ENCODE assay signal across 1 cellular context in the genomic region with DNA sequence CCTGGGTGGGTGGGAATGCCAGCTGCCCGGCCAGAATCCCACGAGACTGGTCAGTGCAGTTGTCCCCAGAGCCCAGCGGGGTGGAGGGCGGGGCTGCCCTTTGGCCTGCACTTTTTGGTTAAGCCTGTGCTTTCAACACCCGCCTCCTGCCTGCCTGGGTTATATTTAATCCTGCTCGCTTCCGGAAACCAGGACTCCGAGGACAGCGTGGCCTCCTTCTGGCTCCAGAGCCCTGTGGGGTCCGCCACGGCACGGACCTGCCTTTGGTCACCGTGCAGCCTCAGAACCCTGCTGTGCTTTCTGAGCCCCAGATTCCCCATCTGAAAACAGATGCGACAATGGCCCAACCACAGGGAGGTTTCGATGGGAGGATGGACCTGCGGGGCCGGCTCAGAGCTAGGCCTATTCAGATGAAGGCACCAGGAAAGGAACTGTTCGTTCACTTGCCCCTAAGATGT.
TF ChIP-seq lines count a peak whose summit lies in the region.

No MANE protein-coding gene starts in this region.

TF ChIP-seq in HepG2, 621 proteins besides CTCF, POLR2A, EP300 and RAD21 (continued from another document and continues in another):
- TF ChIP-seq, protein P1, sequence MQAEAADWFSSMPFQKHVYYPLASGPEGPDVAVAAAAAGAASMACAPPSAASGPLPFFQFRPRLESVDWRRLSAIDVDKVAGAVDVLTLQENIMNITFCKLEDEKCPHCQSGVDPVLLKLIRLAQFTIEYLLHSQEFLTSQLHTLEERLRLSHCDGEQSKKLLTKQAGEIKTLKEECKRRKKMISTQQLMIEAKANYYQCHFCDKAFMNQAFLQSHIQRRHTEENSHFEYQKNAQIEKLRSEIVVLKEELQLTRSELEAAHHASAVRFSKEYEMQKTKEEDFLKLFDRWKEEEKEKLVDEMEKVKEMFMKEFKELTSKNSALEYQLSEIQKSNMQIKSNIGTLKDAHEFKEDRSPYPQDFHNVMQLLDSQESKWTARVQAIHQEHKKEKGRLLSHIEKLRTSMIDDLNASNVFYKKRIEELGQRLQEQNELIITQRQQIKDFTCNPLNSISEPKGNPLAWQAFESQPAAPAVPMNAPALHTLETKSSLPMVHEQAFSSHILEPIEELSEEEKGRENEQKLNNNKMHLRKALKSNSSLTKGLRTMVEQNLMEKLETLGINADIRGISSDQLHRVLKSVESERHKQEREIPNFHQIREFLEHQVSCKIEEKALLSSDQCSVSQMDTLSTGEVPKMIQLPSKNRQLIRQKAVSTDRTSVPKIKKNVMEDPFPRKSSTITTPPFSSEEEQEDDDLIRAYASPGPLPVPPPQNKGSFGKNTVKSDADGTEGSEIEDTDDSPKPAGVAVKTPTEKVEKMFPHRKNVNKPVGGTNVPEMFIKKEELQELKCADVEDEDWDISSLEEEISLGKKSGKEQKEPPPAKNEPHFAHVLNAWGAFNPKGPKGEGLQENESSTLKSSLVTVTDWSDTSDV (CRISPR knock-in tag; IDR thresholded peaks at IDR 0.05) = peak; percentile 50; the same call in 1 of the 2 replicates
- peak; percentile 90 for TF ChIP-seq ELF1 (CRISPR knock-in tag; IDR thresholded peaks at IDR 0.05)
- TF ChIP-seq, protein P2, sequence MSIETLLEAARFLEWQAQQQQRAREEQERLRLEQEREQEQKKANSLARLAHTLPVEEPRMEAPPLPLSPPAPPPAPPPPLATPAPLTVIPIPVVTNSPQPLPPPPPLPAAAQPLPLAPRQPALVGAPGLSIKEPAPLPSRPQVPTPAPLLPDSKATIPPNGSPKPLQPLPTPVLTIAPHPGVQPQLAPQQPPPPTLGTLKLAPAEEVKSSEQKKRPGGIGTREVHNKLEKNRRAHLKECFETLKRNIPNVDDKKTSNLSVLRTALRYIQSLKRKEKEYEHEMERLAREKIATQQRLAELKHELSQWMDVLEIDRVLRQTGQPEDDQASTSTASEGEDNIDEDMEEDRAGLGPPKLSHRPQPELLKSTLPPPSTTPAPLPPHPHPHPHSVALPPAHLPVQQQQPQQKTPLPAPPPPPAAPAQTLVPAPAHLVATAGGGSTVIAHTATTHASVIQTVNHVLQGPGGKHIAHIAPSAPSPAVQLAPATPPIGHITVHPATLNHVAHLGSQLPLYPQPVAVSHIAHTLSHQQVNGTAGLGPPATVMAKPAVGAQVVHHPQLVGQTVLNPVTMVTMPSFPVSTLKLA (IDR thresholded peaks at IDR 0.05) = no peak
- TF ChIP-seq ZNF605 (CRISPR knock-in tag; IDR thresholded peaks at IDR 0.05) = 0 out of 2 replicates have a peak, but pooled peaks have one; percentile 38
- TF ChIP-seq NR2F6 (IDR thresholded peaks at IDR 0.05) = peak; percentile 83
- TF ChIP-seq NR2F6 (CRISPR knock-in tag; IDR thresholded peaks at IDR 0.05) = peak; percentile 89
- TF ChIP-seq ZNF615 (CRISPR knock-in tag; IDR thresholded peaks at IDR 0.05; ENCODE audit: borderline replicate concordance) = no peak
- no peak for TF ChIP-seq ATRX (CRISPR knock-in tag; IDR thresholded peaks at IDR 0.05; ENCODE audit: borderline replicate concordance)
- TF ChIP-seq KDM2A (CRISPR knock-in tag; IDR thresholded peaks at IDR 0.05; ENCODE audit: borderline replicate concordance, low read depth) = peak; percentile 64; the same call in 1 of the 2 replicates
- TF ChIP-seq MED1 (CRISPR knock-in tag; IDR thresholded peaks at IDR 0.05) = peak; percentile 93
- TF ChIP-seq POLR2G (IDR thresholded peaks at IDR 0.05; ENCODE audit: low read depth, low read length) = peak; percentile 99
- TF ChIP-seq ZNF260 (CRISPR knock-in tag; IDR thresholded peaks at IDR 0.05; ENCODE audit: borderline replicate concordance, low read depth) = no peak
- TF ChIP-seq, protein P3, sequence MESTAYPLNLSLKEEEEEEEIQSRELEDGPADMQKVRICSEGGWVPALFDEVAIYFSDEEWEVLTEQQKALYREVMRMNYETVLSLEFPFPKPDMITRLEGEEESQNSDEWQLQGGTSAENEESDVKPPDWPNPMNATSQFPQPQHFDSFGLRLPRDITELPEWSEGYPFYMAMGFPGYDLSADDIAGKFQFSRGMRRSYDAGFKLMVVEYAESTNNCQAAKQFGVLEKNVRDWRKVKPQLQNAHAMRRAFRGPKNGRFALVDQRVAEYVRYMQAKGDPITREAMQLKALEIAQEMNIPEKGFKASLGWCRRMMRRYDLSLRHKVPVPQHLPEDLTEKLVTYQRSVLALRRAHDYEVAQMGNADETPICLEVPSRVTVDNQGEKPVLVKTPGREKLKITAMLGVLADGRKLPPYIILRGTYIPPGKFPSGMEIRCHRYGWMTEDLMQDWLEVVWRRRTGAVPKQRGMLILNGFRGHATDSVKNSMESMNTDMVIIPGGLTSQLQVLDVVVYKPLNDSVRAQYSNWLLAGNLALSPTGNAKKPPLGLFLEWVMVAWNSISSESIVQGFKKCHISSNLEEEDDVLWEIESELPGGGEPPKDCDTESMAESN (CRISPR knock-in tag; conservative IDR thresholded peaks at IDR 0.05) = no peak
- TF ChIP-seq, protein P4, sequence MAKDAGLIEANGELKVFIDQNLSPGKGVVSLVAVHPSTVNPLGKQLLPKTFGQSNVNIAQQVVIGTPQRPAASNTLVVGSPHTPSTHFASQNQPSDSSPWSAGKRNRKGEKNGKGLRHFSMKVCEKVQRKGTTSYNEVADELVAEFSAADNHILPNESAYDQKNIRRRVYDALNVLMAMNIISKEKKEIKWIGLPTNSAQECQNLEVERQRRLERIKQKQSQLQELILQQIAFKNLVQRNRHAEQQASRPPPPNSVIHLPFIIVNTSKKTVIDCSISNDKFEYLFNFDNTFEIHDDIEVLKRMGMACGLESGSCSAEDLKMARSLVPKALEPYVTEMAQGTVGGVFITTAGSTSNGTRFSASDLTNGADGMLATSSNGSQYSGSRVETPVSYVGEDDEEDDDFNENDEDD (CRISPR knock-in tag; IDR thresholded peaks at IDR 0.05; ENCODE audit: borderline replicate concordance) = peak; percentile 57; the same call in 1 of the 2 replicates
- peak; percentile 83 for TF ChIP-seq PHF8 (CRISPR knock-in tag; IDR thresholded peaks at IDR 0.05)
- TF ChIP-seq ZBTB7B (CRISPR knock-in tag; IDR thresholded peaks at IDR 0.05) = peak; percentile 78; the same call in 1 of the 2 replicates
- TF ChIP-seq NFKB2 (CRISPR knock-in tag; IDR thresholded peaks at IDR 0.05; ENCODE audit: borderline replicate concordance) = 0 out of 2 replicates have a peak, but pooled peaks have one; percentile 71
- no peak for TF ChIP-seq EZH2 (conservative IDR thresholded peaks at IDR 0.05; ENCODE audit: low read depth, low read length)
- 0 out of 2 replicates have a peak, but pooled peaks have one; percentile 21 for TF ChIP-seq KDM3A (CRISPR knock-in tag; IDR thresholded peaks at IDR 0.05; ENCODE audit: low read depth)
- TF ChIP-seq YEATS2 (CRISPR knock-in tag; IDR thresholded peaks at IDR 0.05; ENCODE audit: borderline replicate concordance) = no peak
- no peak for TF ChIP-seq PAF1 (CRISPR knock-in tag; IDR thresholded peaks at IDR 0.05)
- TF ChIP-seq FOXK2 (IDR thresholded peaks at IDR 0.05) = no peak
- TF ChIP-seq RBFOX2 (IDR thresholded peaks at IDR 0.05; ENCODE audit: low read depth, low read length) = peak; percentile 84
- TF ChIP-seq, protein P5, sequence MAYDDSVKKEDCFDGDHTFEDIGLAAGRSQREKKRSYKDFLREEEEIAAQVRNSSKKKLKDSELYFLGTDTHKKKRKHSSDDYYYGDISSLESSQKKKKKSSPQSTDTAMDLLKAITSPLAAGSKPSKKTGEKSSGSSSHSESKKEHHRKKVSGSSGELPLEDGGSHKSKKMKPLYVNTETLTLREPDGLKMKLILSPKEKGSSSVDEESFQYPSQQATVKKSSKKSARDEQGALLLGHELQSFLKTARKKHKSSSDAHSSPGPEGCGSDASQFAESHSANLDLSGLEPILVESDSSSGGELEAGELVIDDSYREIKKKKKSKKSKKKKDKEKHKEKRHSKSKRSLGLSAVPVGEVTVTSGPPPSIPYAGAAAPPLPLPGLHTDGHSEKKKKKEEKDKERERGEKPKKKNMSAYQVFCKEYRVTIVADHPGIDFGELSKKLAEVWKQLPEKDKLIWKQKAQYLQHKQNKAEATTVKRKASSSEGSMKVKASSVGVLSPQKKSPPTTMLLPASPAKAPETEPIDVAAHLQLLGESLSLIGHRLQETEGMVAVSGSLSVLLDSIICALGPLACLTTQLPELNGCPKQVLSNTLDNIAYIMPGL (CRISPR knock-in tag; IDR thresholded peaks at IDR 0.05; ENCODE audit: borderline replicate concordance in 1 of 2, low read depth in 1 of 2) = peak; percentile 56 to 67; a peak in 2 of 4 replicates
- TF ChIP-seq ZNF496 (CRISPR knock-in tag; IDR thresholded peaks at IDR 0.05; ENCODE audit: insufficient replicate concordance) = no peak
- TF ChIP-seq ZNF530 (CRISPR knock-in tag; IDR thresholded peaks at IDR 0.05; ENCODE audit: low read depth) = no peak
- peak; percentile 26; the same call in 1 of the 2 replicates for TF ChIP-seq BHLHE40 (IDR thresholded peaks at IDR 0.05; ENCODE audit: low read length)
- 0 out of 2 replicates have a peak, but pooled peaks have one; percentile 27 for TF ChIP-seq ZNF629 (CRISPR knock-in tag; conservative IDR thresholded peaks at IDR 0.05)
- TF ChIP-seq NFE2L2 (IDR thresholded peaks at IDR 0.05; ENCODE audit: low read length) = no peak
- TF ChIP-seq, protein P6, sequence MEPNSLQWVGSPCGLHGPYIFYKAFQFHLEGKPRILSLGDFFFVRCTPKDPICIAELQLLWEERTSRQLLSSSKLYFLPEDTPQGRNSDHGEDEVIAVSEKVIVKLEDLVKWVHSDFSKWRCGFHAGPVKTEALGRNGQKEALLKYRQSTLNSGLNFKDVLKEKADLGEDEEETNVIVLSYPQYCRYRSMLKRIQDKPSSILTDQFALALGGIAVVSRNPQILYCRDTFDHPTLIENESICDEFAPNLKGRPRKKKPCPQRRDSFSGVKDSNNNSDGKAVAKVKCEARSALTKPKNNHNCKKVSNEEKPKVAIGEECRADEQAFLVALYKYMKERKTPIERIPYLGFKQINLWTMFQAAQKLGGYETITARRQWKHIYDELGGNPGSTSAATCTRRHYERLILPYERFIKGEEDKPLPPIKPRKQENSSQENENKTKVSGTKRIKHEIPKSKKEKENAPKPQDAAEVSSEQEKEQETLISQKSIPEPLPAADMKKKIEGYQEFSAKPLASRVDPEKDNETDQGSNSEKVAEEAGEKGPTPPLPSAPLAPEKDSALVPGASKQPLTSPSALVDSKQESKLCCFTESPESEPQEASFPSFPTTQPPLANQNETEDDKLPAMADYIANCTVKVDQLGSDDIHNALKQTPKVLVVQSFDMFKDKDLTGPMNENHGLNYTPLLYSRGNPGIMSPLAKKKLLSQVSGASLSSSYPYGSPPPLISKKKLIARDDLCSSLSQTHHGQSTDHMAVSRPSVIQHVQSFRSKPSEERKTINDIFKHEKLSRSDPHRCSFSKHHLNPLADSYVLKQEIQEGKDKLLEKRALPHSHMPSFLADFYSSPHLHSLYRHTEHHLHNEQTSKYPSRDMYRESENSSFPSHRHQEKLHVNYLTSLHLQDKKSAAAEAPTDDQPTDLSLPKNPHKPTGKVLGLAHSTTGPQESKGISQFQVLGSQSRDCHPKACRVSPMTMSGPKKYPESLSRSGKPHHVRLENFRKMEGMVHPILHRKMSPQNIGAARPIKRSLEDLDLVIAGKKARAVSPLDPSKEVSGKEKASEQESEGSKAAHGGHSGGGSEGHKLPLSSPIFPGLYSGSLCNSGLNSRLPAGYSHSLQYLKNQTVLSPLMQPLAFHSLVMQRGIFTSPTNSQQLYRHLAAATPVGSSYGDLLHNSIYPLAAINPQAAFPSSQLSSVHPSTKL (CRISPR knock-in tag; IDR thresholded peaks at IDR 0.05) = peak; percentile 82
- TF ChIP-seq KLF6 (CRISPR knock-in tag; IDR thresholded peaks at IDR 0.05) = no peak
- TF ChIP-seq ZNF878 (CRISPR knock-in tag; IDR thresholded peaks at IDR 0.05) = no peak
- no peak for TF ChIP-seq MAFG (CRISPR knock-in tag; IDR thresholded peaks at IDR 0.05)
- TF ChIP-seq ZNF292 (CRISPR knock-in tag; IDR thresholded peaks at IDR 0.05; ENCODE audit: borderline replicate concordance, low read depth) = peak; percentile 94
- TF ChIP-seq SAP130 (CRISPR knock-in tag; IDR thresholded peaks at IDR 0.05; ENCODE audit: low read depth) = peak; percentile 92
- TF ChIP-seq, protein P7, sequence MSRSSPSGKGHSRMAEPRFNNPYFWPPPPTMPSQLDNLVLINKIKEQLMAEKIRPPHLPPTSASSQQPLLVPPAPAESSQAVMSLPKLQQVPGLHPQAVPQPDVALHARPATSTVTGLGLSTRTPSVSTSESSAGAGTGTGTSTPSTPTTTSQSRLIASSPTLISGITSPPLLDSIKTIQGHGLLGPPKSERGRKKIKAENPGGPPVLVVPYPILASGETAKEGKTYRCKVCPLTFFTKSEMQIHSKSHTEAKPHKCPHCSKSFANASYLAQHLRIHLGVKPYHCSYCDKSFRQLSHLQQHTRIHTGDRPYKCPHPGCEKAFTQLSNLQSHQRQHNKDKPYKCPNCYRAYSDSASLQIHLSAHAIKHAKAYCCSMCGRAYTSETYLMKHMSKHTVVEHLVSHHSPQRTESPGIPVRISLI (CRISPR knock-in tag; IDR thresholded peaks at IDR 0.05; ENCODE audit: borderline replicate concordance) = no peak; the same call in 1 of the 2 replicates
- TF ChIP-seq ZNF891 (CRISPR knock-in tag; IDR thresholded peaks at IDR 0.05) = peak; percentile 84
- TF ChIP-seq RARG (CRISPR knock-in tag; IDR thresholded peaks at IDR 0.05; ENCODE audit: low read depth) = no peak
- TF ChIP-seq SP1 (IDR thresholded peaks at IDR 0.05) = no peak
- TF ChIP-seq SP1 (CRISPR knock-in tag; IDR thresholded peaks at IDR 0.05) = peak; percentile 30; the same call in 1 of the 2 replicates
- TF ChIP-seq ZNF816 (CRISPR knock-in tag; IDR thresholded peaks at IDR 0.05; ENCODE audit: borderline replicate concordance) = no peak
- peak; percentile 61; the same call in 1 of the 2 replicates for TF ChIP-seq ZIK1 (CRISPR knock-in tag; IDR thresholded peaks at IDR 0.05; ENCODE audit: borderline replicate concordance, low read depth)
- TF ChIP-seq POLR2AphosphoS2 (IDR thresholded peaks at IDR 0.05; ENCODE audit: low read depth, low read length) = no peak
- TF ChIP-seq BRCA1 (CRISPR knock-in tag; IDR thresholded peaks at IDR 0.05) = no peak
- TF ChIP-seq PTBP1 (IDR thresholded peaks at IDR 0.05; ENCODE audit: low read depth, low read length, poor library complexity, severe bottlenecking) = no peak
- TF ChIP-seq FOXJ3 (CRISPR knock-in tag; IDR thresholded peaks at IDR 0.05; ENCODE audit: borderline replicate concordance) = 0 out of 2 replicates have a peak, but pooled peaks have one; percentile 69
- no peak for TF ChIP-seq ZNF501 (CRISPR knock-in tag; IDR thresholded peaks at IDR 0.05)
- no peak for TF ChIP-seq CBX1 (IDR thresholded peaks at IDR 0.05; ENCODE audit: low read depth)
- TF ChIP-seq ZNF317 (CRISPR knock-in tag; IDR thresholded peaks at IDR 0.05) = peak; percentile 42; the same call in 1 of the 2 replicates
- no peak for TF ChIP-seq ZNF101 (CRISPR knock-in tag; IDR thresholded peaks at IDR 0.05; ENCODE audit: borderline replicate concordance, low read depth)
- no peak for TF ChIP-seq ZNF468 (CRISPR knock-in tag; IDR thresholded peaks at IDR 0.05)
